1 cellular context compared by ENCODE assay signal in the genomic region with DNA sequence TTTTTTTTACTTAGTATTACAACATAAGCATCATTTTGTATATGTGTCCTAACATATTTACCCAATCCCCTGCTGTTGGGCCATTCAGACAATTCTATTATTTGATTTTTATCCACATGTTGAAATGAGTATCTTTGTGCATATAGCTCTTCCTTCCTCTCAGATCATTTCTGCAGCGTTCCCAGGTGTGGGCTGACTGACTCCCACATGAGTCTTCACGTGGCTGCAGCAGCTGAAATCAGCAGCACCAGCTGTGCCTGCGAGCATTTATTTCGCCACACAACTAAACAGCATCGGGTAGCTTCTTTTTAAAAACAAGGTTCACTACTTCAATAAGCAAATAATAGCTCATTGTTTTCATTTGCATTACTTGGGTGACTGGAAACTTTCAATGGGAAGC.
TF ChIP-seq lines count a peak whose summit lies in the region.

No MANE protein-coding gene starts in this region.

TF ChIP-seq in IMR-90, 13 proteins besides CTCF, POLR2A, EP300 and RAD21 (continued from another document):
- TF ChIP-seq, protein P1, sequence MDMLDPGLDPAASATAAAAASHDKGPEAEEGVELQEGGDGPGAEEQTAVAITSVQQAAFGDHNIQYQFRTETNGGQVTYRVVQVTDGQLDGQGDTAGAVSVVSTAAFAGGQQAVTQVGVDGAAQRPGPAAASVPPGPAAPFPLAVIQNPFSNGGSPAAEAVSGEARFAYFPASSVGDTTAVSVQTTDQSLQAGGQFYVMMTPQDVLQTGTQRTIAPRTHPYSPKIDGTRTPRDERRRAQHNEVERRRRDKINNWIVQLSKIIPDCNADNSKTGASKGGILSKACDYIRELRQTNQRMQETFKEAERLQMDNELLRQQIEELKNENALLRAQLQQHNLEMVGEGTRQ (IDR thresholded peaks at IDR 0.05; ENCODE audit: low read depth, low read length), result no peak
- TF ChIP-seq, protein P2, sequence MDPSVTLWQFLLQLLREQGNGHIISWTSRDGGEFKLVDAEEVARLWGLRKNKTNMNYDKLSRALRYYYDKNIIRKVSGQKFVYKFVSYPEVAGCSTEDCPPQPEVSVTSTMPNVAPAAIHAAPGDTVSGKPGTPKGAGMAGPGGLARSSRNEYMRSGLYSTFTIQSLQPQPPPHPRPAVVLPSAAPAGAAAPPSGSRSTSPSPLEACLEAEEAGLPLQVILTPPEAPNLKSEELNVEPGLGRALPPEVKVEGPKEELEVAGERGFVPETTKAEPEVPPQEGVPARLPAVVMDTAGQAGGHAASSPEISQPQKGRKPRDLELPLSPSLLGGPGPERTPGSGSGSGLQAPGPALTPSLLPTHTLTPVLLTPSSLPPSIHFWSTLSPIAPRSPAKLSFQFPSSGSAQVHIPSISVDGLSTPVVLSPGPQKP (IDR thresholded peaks at IDR 0.05; ENCODE audit: borderline replicate concordance, low read depth, low read length), result no peak
- TF ChIP-seq RFX5 (IDR thresholded peaks at IDR 0.05; ENCODE audit: low read depth, low read length), result no peak
- TF ChIP-seq SMC3 (IDR thresholded peaks at IDR 0.05; ENCODE audit: low read depth, low read length), result no peak
- no peak for TF ChIP-seq CEBPB (IDR thresholded peaks at IDR 0.05; ENCODE audit: low read depth, low read length)
- TF ChIP-seq MAZ (IDR thresholded peaks at IDR 0.05; ENCODE audit: borderline replicate concordance, low read depth, low read length), result no peak
- no peak for TF ChIP-seq MAFK (IDR thresholded peaks at IDR 0.05; ENCODE audit: low read depth, low read length)
